Comparison of ENCODE assay signal across 8 cellular contexts in the genomic region with DNA sequence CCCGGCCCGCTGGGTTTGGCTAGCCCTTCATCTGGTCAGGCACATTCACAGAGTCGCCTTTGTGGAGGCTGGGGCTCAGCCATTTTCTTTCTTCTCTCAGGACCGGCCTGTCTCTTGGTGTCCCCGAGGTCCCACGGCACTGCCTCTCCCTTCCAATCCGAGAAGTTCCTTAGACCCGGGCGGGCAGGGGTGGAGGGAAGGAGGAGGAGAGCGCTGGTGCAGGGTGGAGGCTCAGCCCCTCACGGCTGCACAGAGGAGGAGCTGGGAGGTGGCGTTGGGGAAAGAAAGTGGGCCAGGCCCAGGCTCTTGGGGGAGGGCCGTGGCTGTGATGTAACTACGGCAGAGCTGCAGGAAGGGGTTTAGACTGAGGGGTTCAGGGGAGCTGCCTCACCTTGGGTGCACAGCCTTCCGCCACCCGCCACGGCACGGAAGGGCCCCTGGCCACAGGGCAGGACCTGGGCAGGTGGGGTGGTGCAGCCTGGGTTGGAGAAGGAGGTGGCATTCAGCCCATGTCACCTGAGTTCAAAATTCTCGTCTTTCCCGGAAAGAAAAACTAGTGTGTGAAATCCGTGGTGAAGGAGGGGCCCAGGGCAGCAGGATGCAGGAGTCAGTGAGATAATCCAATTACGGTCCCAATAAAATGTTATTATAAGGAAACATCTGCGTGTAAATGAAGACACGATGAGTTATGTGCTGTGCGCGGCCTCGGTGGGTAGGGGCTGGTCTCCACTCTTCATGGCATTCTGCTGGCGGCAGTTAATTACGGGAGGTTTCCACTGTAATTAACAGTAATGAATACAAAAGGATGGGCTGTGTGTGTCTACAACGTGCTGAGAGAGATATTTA. TPM values are rescaled to one million over a fixed set of nuclear protein-coding genes. Genes with fewer than 3 reads are reported as not detected.
DNase-seq lines count a peak whose midpoint lies in the region; ATAC-seq, FAIRE-seq and TF ChIP-seq lines count a peak whose summit lies in the region.

No MANE protein-coding gene starts in this region.

- no peak for FAIRE-seq in GM12891 (lab: Jason Lieb, UNC)

- intact Hi-C loops in transverse colon (cut with DNase I; ENCODE audit: low total_unique reads) = no loop called here

- H3K9me3 Mint-ChIP-seq in IgD-negative memory B cell (peaks cover 0 to 4% (median 0%) of the 10 kb centered on the region in 3 donors), nephron progenitor cell (peaks cover 8% of the 10 kb centered on the region), osteocyte (ENCODE audit: unreplicated experiment) (no peaks in the 10 kb centered on the region)
- no peaks in the 10 kb centered on the region for H3K9me3 Mint-ChIP-seq in central memory CD8-positive, alpha-beta T cell

- H3K27ac ChIP-seq in transverse colon = no peak overlapping the region

- H3K4me1 ChIP-seq in transverse colon = peaks cover 8 to 19% (median 12%) of the 10 kb centered on the region in 4 donors

- H3K27ac Mint-ChIP-seq in IgD-negative memory B cell = no peak overlapping the region
- no peak overlapping the region for H3K27ac Mint-ChIP-seq in central memory CD8-positive, alpha-beta T cell (ENCODE audit: low read depth)
- no peak overlapping the region for H3K27ac Mint-ChIP-seq in nephron progenitor cell
- H3K27ac Mint-ChIP-seq in osteocyte (ENCODE audit: unreplicated experiment) = no peak overlapping the region

- no peak overlapping the region for H3K4me3 ChIP-seq in transverse colon

- 30 to 31% methylated on average over 9 to 30 of the region's 30 CpGs for WGBS in transverse colon (ENCODE audit: low coverage in 1 of 2), 2 donors

- no peak for TF ChIP-seq CTCF in nephron progenitor cell (IDR thresholded peaks at IDR 0.05)
- no peak for TF ChIP-seq CTCF in osteocyte (IDR thresholded peaks at IDR 0.05)
- no peak for TF ChIP-seq CTCF in transverse colon (IDR thresholded peaks at IDR 0.05)

- H3K36me3 Mint-ChIP-seq in IgD-negative memory B cell (peaks cover 3% of the 10 kb centered on the region), nephron progenitor cell (ENCODE audit: low read depth) (no peaks in the 10 kb centered on the region), osteocyte (ENCODE audit: unreplicated experiment) (no peaks in the 10 kb centered on the region)
- peaks cover 3% of the 10 kb centered on the region for H3K36me3 Mint-ChIP-seq in central memory CD8-positive, alpha-beta T cell (ENCODE audit: insufficient read depth)

- no peak for ATAC-seq in central memory CD8-positive, alpha-beta T cell (replicated peaks; ENCODE audit: extremely low read depth, poor library complexity, severe bottlenecking)

- H3K27me3 ChIP-seq in transverse colon = peaks cover 64% of the 10 kb centered on the region

- no peaks in the 10 kb centered on the region for H3K9me3 ChIP-seq in transverse colon

- TF ChIP-seq EP300 in transverse colon (IDR thresholded peaks at IDR 0.05; ENCODE audit: low read depth) = no peak

- H3K36me3 ChIP-seq in transverse colon = no peaks in the 10 kb centered on the region

- in situ Hi-C loops in transverse colon (cut with MboI; ENCODE audit: low pct_ligation_motif_present in 1 of 4, low pct_unique_long_range_greater_than_20kb in 1 of 4, low sequenced_read_pairs in 3 of 4) = no loop called here

- DNase-seq in COR-L47 (lab: John Stamatoyannopoulos, UW) = peak; percentile 91
- no peak for DNase-seq in central memory CD8-positive, alpha-beta T cell (ENCODE audit: low spot score in 2 of 2)
- no peak for DNase-seq in nephron progenitor cell
- no peak for DNase-seq in GM12891 (ENCODE audit: insufficient read length, low spot score)
- DNase-seq in osteocyte (ENCODE audit: extremely low spot score, unreplicated experiment) = no peak
- no peak for DNase-seq in amniotic stem cell (lab: John Stamatoyannopoulos, UW)
- no peak for DNase-seq in transverse colon

- peaks cover 0 to 11% (median 5%) of the 10 kb centered on the region in 3 donors for H3K4me1 Mint-ChIP-seq in IgD-negative memory B cell
- H3K4me1 Mint-ChIP-seq in central memory CD8-positive, alpha-beta T cell = peaks cover 8% of the 10 kb centered on the region
- no peaks in the 10 kb centered on the region for H3K4me1 Mint-ChIP-seq in nephron progenitor cell
- H3K4me1 Mint-ChIP-seq in osteocyte (ENCODE audit: unreplicated experiment) = no peaks in the 10 kb centered on the region

- H3K4me3 Mint-ChIP-seq in IgD-negative memory B cell (peak overlapping the region; percentile 61 to 85 (median 78)), nephron progenitor cell (peak overlapping the region; percentile 11), osteocyte (ENCODE audit: unreplicated experiment) (no peak overlapping the region)
- H3K4me3 Mint-ChIP-seq in central memory CD8-positive, alpha-beta T cell = peak overlapping the region; percentile 57

- TF ChIP-seq POLR2A in GM12891 (IDR thresholded peaks at IDR 0.05; ENCODE audit: low read depth, low read length) = no peak
- TF ChIP-seq POLR2A in transverse colon (IDR thresholded peaks at IDR 0.05) = no peak

- peaks cover 21% of the 10 kb centered on the region for H3K27me3 Mint-ChIP-seq in IgD-negative memory B cell
- H3K27me3 Mint-ChIP-seq in central memory CD8-positive, alpha-beta T cell = peaks cover 31% of the 10 kb centered on the region
- H3K27me3 Mint-ChIP-seq in nephron progenitor cell (ENCODE audit: low read depth, poor library complexity) = peaks cover 57% of the 10 kb centered on the region
- peaks cover 24% of the 10 kb centered on the region for H3K27me3 Mint-ChIP-seq in osteocyte (ENCODE audit: unreplicated experiment)

TF ChIP-seq in GM12891, 5 proteins besides CTCF, POLR2A, EP300 and RAD21:
- TF ChIP-seq POU2F2 (IDR thresholded peaks at IDR 0.05; ENCODE audit: low read depth, low read length) (no peak), PAX5 (IDR thresholded peaks at IDR 0.05; ENCODE audit: insufficient read depth, low read length, severe bottlenecking) (no peak), TAF1 (IDR thresholded peaks at IDR 0.05; ENCODE audit: low read depth, low read length) (no peak), POLR2AphosphoS5 (IDR thresholded peaks at IDR 0.05; ENCODE audit: low read depth, low read length) (no peak), SPI1 (IDR thresholded peaks at IDR 0.05; ENCODE audit: low read depth, low read length) (no peak)

RNA-seq across cellular contexts. Expression of a gene that starts 1.7 kb away (rescaled TPM):
- not detected for polyA plus RNA-seq in IgD-negative memory B cell
- 0.15 TPM for polyA plus RNA-seq in GM12891 (2012; ENCODE audit: low read depth, missing spikeins)
- total RNA-seq in osteocyte (1.7 and 1.9 TPM in 2 replicates), transverse colon (1 to 10 TPM in 1 of 4 donors, under 1 TPM in 2, not detected in 1; 0.14 to 1.8 (median 0.95) TPM)
